Comparison of ENCODE assay signal across 1 cellular context in genomic region chr6:111483736-111484654, GRCh38.
TF ChIP-seq lines count a peak whose summit lies in the region.

No MANE protein-coding gene starts in this region.

TF ChIP-seq in K562, 482 proteins besides CTCF, POLR2A, EP300 and RAD21 (continued from another document and continues in another):
- TF ChIP-seq MGA (IDR thresholded peaks at IDR 0.05), result peak; percentile 88
- no peak for TF ChIP-seq HIVEP1 (CRISPR knock-in tag; IDR thresholded peaks at IDR 0.05)
- TF ChIP-seq E2F3 (CRISPR knock-in tag; IDR thresholded peaks at IDR 0.05), result no peak; the same call in 1 of the 2 replicates
- peak; percentile 48 for TF ChIP-seq RB1 (IDR thresholded peaks at IDR 0.05; ENCODE audit: low read depth)
- TF ChIP-seq NR2F6 (CRISPR knock-in tag; IDR thresholded peaks at IDR 0.05), result no peak
- no peak for TF ChIP-seq ILK (tag; IDR thresholded peaks at IDR 0.05; ENCODE audit: borderline replicate concordance, low read depth)
- no peak for TF ChIP-seq RBM22 (IDR thresholded peaks at IDR 0.05; ENCODE audit: low read depth, low read length, poor library complexity, severe bottlenecking)
- no peak for TF ChIP-seq HNRNPL (IDR thresholded peaks at IDR 0.05; ENCODE audit: low read depth, low read length)
- TF ChIP-seq, protein P1, sequence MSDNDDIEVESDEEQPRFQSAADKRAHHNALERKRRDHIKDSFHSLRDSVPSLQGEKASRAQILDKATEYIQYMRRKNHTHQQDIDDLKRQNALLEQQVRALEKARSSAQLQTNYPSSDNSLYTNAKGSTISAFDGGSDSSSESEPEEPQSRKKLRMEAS (CRISPR knock-in tag; IDR thresholded peaks at IDR 0.05), result peak; percentile 56; the same call in 1 of the 2 replicates
- TF ChIP-seq KLF13 (tag; IDR thresholded peaks at IDR 0.05; ENCODE audit: borderline replicate concordance, low read depth), result 0 out of 2 replicates have a peak, but pooled peaks have one; percentile 7
- peak; percentile 60; the same call in 1 of the 2 replicates for TF ChIP-seq CEBPG (CRISPR knock-in tag; IDR thresholded peaks at IDR 0.05)
- no peak for TF ChIP-seq CEBPG (tag; conservative IDR thresholded peaks at IDR 0.05 in 1 of 2, IDR thresholded peaks at IDR 0.05 in 1 of 2)
- TF ChIP-seq, protein P2, sequence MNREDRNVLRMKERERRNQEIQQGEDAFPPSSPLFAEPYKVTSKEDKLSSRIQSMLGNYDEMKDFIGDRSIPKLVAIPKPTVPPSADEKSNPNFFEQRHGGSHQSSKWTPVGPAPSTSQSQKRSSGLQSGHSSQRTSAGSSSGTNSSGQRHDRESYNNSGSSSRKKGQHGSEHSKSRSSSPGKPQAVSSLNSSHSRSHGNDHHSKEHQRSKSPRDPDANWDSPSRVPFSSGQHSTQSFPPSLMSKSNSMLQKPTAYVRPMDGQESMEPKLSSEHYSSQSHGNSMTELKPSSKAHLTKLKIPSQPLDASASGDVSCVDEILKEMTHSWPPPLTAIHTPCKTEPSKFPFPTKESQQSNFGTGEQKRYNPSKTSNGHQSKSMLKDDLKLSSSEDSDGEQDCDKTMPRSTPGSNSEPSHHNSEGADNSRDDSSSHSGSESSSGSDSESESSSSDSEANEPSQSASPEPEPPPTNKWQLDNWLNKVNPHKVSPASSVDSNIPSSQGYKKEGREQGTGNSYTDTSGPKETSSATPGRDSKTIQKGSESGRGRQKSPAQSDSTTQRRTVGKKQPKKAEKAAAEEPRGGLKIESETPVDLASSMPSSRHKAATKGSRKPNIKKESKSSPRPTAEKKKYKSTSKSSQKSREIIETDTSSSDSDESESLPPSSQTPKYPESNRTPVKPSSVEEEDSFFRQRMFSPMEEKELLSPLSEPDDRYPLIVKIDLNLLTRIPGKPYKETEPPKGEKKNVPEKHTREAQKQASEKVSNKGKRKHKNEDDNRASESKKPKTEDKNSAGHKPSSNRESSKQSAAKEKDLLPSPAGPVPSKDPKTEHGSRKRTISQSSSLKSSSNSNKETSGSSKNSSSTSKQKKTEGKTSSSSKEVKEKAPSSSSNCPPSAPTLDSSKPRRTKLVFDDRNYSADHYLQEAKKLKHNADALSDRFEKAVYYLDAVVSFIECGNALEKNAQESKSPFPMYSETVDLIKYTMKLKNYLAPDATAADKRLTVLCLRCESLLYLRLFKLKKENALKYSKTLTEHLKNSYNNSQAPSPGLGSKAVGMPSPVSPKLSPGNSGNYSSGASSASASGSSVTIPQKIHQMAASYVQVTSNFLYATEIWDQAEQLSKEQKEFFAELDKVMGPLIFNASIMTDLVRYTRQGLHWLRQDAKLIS (CRISPR knock-in tag; IDR thresholded peaks at IDR 0.05), result peak; percentile 24; the same call in 1 of the 2 replicates
- TF ChIP-seq, protein P3, sequence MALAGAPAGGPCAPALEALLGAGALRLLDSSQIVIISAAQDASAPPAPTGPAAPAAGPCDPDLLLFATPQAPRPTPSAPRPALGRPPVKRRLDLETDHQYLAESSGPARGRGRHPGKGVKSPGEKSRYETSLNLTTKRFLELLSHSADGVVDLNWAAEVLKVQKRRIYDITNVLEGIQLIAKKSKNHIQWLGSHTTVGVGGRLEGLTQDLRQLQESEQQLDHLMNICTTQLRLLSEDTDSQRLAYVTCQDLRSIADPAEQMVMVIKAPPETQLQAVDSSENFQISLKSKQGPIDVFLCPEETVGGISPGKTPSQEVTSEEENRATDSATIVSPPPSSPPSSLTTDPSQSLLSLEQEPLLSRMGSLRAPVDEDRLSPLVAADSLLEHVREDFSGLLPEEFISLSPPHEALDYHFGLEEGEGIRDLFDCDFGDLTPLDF (CRISPR knock-in tag; IDR thresholded peaks at IDR 0.05), result no peak
- no peak for TF ChIP-seq NFYB (IDR thresholded peaks at IDR 0.05; ENCODE audit: extremely low read depth, insufficient read length)
- no peak for TF ChIP-seq SRSF9 (IDR thresholded peaks at IDR 0.05; ENCODE audit: borderline replicate concordance, low read depth, low read length)
- TF ChIP-seq, protein P4, sequence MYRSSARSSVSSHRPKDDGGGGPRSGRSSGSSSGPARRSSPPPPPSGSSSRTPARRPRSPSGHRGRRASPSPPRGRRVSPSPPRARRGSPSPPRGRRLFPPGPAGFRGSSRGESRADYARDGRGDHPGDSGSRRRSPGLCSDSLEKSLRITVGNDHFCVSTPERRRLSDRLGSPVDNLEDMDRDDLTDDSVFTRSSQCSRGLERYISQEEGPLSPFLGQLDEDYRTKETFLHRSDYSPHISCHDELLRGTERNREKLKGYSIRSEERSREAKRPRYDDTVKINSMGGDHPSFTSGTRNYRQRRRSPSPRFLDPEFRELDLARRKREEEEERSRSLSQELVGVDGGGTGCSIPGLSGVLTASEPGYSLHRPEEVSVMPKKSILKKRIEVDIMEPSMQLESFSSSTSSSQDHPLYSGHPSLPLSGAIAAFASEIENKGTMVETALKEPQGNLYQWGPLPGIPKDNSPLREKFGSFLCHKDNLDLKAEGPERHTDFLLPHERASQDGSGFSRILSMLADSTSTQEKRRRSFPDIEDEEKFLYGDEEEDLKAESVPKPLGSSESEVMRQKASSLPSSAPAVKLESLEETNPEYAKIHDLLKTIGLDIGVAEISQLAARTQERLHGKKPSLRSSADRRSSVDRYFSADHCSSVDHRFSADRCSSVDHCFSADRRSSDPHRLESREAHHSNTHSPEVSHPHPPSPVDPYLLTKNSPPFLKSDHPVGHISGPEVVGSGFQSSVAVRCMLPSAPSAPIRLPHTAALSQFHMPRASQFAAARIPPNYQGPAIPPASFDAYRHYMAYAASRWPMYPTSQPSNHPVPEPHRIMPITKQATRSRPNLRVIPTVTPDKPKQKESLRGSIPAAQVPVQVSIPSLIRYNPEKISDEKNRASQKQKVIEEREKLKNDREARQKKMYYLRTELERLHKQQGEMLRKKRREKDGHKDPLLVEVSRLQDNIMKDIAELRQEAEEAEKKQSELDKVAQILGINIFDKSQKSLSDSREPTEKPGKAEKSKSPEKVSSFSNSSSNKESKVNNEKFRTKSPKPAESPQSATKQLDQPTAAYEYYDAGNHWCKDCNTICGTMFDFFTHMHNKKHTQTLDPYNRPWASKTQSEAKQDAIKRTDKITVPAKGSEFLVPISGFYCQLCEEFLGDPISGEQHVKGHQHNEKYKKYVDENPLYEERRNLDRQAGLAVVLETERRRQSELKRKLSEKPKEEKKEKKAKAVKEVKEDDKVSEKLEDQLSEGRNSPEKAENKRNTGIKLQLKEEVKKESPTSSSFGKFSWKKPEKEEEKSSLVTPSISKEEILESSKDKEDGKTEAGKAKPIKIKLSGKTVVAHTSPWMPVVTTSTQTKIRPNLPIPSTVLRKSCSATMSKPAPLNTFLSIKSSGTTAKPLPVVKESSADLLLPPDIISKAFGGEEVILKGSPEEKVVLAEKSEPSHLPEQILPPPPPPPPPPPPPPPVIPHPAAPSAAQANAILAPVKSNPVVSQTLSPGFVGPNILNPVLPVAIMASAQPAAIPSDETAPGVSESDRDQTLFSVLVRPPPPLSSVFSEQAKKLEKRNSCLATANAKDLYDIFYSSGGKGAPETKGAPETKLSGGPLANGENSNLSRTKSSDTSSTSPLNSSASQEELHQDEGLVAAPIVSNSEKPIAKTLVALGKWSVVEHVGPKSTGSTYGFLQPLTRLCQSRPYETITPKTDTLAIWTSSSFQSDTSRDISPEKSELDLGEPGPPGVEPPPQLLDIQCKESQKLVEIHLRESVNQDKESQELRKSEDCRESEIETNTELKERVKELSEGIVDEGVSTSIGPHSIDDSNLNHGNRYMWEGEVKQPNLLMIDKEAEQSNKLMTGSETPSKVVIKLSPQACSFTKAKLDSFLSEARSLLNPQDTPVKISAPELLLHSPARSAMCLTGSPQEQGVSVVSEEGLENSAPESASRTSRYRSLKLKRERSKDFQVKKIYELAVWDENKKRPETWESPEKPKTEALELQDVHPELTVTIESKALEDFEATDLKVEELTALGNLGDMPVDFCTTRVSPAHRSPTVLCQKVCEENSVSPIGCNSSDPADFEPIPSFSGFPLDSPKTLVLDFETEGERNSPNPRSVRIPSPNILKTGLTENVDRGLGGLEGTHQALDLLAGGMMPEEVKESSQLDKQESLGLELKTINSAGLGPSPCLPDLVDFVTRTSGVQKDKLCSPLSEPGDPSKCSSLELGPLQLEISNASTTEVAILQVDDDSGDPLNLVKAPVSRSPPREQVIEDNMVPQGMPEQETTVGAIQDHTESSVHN (IDR thresholded peaks at IDR 0.05; ENCODE audit: borderline replicate concordance in 1 of 2, low read depth in 1 of 2), result 0 out of 4 replicates have a peak, but pooled peaks of 1 of the 2 experiments have one; percentile 42
- TF ChIP-seq CTBP1 (IDR thresholded peaks at IDR 0.05; ENCODE audit: borderline replicate concordance), result peak; percentile 77
- no peak for TF ChIP-seq PHTF2 (CRISPR knock-in tag; IDR thresholded peaks at IDR 0.05)
- TF ChIP-seq RBBP5 (IDR thresholded peaks at IDR 0.05; ENCODE audit: borderline replicate concordance, insufficient read depth, low read length, poor library complexity, severe bottlenecking), result no peak
- TF ChIP-seq POLR2B (IDR thresholded peaks at IDR 0.05; ENCODE audit: low read depth, partially characterized antibody), result peak; percentile 76
- no peak for TF ChIP-seq NR3C1 (CRISPR knock-in tag; IDR thresholded peaks at IDR 0.05)
- TF ChIP-seq ZBTB2 (IDR thresholded peaks at IDR 0.05), result peak; percentile 82
- peak; percentile 7; the same call in 1 of the 2 replicates for TF ChIP-seq TEAD2 (tag; IDR thresholded peaks at IDR 0.05)
- TF ChIP-seq ZNF57 (CRISPR knock-in tag; IDR thresholded peaks at IDR 0.05), result no peak
